Comparison of ENCODE assay signal across 22 cellular contexts in the genomic region with DNA sequence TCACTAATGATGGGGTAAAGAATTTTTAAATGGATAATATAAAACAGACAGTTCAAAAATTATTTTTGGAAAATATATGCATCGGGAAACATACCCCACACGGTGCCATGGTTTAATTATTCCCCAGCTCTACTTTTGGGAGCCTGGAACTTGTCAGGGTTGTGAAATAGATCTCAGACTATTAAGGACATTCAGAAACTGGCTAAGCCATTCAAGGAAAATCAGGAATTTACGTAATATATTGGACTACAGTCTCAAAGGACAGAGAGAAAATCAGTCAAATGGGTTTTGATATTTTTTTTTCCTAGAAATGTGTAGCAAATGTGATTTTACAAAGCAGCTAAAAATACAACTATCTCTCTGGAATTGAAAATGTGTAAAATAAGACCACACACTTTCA. TPM values are rescaled to one million over a fixed set of nuclear protein-coding genes. Genes with fewer than 3 reads are reported as not detected.
DNase-seq lines count a peak whose midpoint lies in the region; TF ChIP-seq lines count a peak whose summit lies in the region.
"Had no signal": no experiment of that assay in that cellular context is flagged by ENCODE, and none has a peak within 500 bp of the region (broad histone marks: within the 10 kb centered on the region; RNA-seq: fewer than 3 reads in every experiment).

No MANE protein-coding gene starts in this region.

- TF ChIP-seq CTCF in AG10803 (conservative IDR thresholded peaks at IDR 0.05; ENCODE audit: low read length) (no peak), fibroblast of villous mesenchyme (IDR thresholded peaks at IDR 0.05; ENCODE audit: insufficient read depth, low read depth, low read length) (no peak), neutrophil (IDR thresholded peaks at IDR 0.05) (no peak), BE2C (IDR thresholded peaks at IDR 0.05; ENCODE audit: low read depth, low read length) (no peak)

- H3K36me3 ChIP-seq in adipocyte (ENCODE audit: control insufficient read depth, insufficient read depth, low read length, severe bottlenecking): peaks cover 25% of the 10 kb centered on the region
- peaks cover 51% of the 10 kb centered on the region for H3K36me3 ChIP-seq in neutrophil
- peaks cover 6% of the 10 kb centered on the region for H3K36me3 ChIP-seq in BE2C

- H3K27me3 ChIP-seq in adipocyte (replicated peaks; ENCODE audit: control insufficient read depth, insufficient read depth, low read length): no peaks in the 10 kb centered on the region
- no peaks in the 10 kb centered on the region for H3K27me3 ChIP-seq in neutrophil
- no peaks in the 10 kb centered on the region for H3K27me3 ChIP-seq in BE2C
- H3K27me3 ChIP-seq: BLaER1 had no signal

- H3K9me3 ChIP-seq in adipocyte (ENCODE audit: control insufficient read depth, low read length) (no peaks in the 10 kb centered on the region), neutrophil (no peaks in the 10 kb centered on the region), BE2C (no peaks in the 10 kb centered on the region)
- H3K9me3 ChIP-seq: A549, BLaER1, Caco-2 had no signal

- H3K9ac ChIP-seq in adipocyte (ENCODE audit: low read length): no peak overlapping the region
- H3K9ac ChIP-seq: BLaER1 had no signal

- H3K4me3 ChIP-seq in AG10803 (ENCODE audit: low read length) (no peak overlapping the region), adipocyte (ENCODE audit: low read length) (no peak overlapping the region), fibroblast of villous mesenchyme (ENCODE audit: low read depth, low read length) (no peak overlapping the region), neutrophil (ENCODE audit: low read depth in 1 of 2, low read length in 1 of 2) (no peak overlapping the region), BE2C (ENCODE audit: low read depth, low read length) (no peak overlapping the region)
- H3K4me3 ChIP-seq: A549, BLaER1, GM12878 had no signal

- DNase-seq in AG10803 (ENCODE audit: low read depth): peak; percentile 0
- peak; percentile 23 for DNase-seq in adipocyte (ENCODE audit: low read depth)
- DNase-seq in fibroblast of villous mesenchyme (ENCODE audit: low read depth): peak; percentile 12
- DNase-seq in BE2C: no peak
- no peak for DNase-seq in AG08396 (ENCODE audit: low spot score)
- no peak for DNase-seq in NCI-H774 (lab: John Stamatoyannopoulos, UW)
- DNase-seq in DMS53 treated with DMSO at 0.1 percent for 48 hours (lab: John Stamatoyannopoulos, UW; ENCODE audit: unreplicated experiment): no peak
- DNase-seq: AML-193; C1 segment of cervical spinal cord; Caco-2; Calu3; CD4-positive, CD25-positive, alpha-beta regulatory T cell; CD8-positive, alpha-beta T cell; DMS79; DND-41; EL; GDM1 had no signal

- H3K27ac ChIP-seq in neutrophil: peak overlapping the region; percentile 15
- H3K27ac ChIP-seq: 22Rv1, A549, BLaER1 had no signal

- H3K4me1 ChIP-seq in adipocyte (ENCODE audit: control insufficient read depth, insufficient read depth, low read length): peaks cover 6% of the 10 kb centered on the region
- H3K4me1 ChIP-seq in neutrophil (ENCODE audit: control insufficient read depth in 1 of 2, insufficient read depth in 1 of 2, low read depth in 1 of 2, low read length in 1 of 2): no peaks in the 10 kb centered on the region
- H3K4me1 ChIP-seq in BE2C: no peaks in the 10 kb centered on the region
- H3K4me1 ChIP-seq: A549, BLaER1, Caco-2 had no signal

RNA-seq across cellular contexts. Expression of a gene that starts 57.6 kb away (rescaled TPM):
- total RNA-seq in fibroblast of villous mesenchyme: 54.4 and 59.2 TPM in 2 replicates
- 12.4 TPM for polyA plus RNA-seq in BE2C (2012; ENCODE audit: insufficient read depth, insufficient read length, low read depth)

Comparison
In these comparisons a context has a peak if more than half of its experiments do, and no peak if none do; other contexts are left out.
1. DNase-seq: peak in AG10803 (single experiment), adipocyte (single experiment) and fibroblast of villous mesenchyme (single experiment); none in BE2C (single experiment), AG08396 (single experiment), NCI-H774 (single experiment) and DMS53 treated with DMSO at 0.1 percent for 48 hours (single experiment).